ENCODE assay signal across 9 cellular contexts in the genomic region with DNA sequence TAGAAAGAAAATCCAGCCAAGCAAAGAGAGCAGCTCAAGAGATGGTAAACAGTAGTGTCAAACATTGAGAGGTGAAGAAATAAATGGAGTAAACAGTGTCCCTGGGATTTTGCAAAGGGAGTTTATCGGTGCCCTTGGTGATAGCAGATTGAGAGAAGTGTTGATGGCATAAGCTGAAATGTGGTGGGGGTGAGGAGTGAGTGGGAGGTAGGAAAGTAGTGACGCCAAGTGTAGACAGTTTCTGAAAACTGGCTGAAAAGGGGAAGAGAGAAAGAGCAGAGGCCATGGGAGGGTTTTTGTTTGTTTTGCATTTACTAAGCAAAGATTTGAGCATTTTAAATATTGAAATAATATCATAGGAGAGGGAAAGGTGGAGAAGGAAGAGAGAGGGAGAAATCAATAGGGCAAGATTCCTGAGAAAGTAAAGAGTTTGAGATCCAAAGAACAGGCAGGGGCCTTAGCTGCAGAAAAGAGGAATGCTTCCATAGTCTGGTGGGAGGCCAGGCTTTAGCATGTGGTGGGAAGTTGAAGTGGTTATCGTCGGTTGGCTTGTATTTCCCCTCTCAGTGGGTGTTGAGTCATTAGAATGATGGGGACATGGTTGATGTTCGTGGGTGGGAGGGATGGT. TPM values are rescaled to one million over a fixed set of nuclear protein-coding genes. Genes with fewer than 3 reads are reported as not detected.
DNase-seq lines count a peak whose midpoint lies in the region; ATAC-seq, FAIRE-seq and TF ChIP-seq lines count a peak whose summit lies in the region.
"Had no signal": no experiment of that assay in that cellular context is flagged by ENCODE, and none has a peak within 500 bp of the region (broad histone marks: within the 10 kb centered on the region; RNA-seq: fewer than 3 reads in every experiment).

No MANE protein-coding gene starts in this region.

- H3K27ac ChIP-seq in astrocyte (ENCODE audit: low read depth, low read length) (no peak overlapping the region), foreskin keratinocyte (no peak overlapping the region), stomach (no peak overlapping the region)

- H3K4me2 ChIP-seq in astrocyte (ENCODE audit: low read length), result no peak overlapping the region

- peak overlapping the region; percentile 55 for H3K27ac Mint-ChIP-seq in astrocyte (ENCODE audit: unreplicated experiment)
- H3K27ac Mint-ChIP-seq: activated CD4-positive, alpha-beta memory T cell treated with anti-CD3 and anti-CD28 coated beads, Interleukin-2, amount 10 ng/mL, durations not matched to agents 7 days and 5 days had no signal

- H3K4me1 Mint-ChIP-seq in astrocyte (ENCODE audit: low read depth, unreplicated experiment), result peaks cover 20% of the 10 kb centered on the region
- H3K4me1 Mint-ChIP-seq: activated CD4-positive, alpha-beta memory T cell treated with anti-CD3 and anti-CD28 coated beads, Interleukin-2, amount 10 ng/mL, durations not matched to agents 7 days and 5 days had no signal

- no peak overlapping the region for H3K4me3 Mint-ChIP-seq in astrocyte (ENCODE audit: unreplicated experiment)
- H3K4me3 Mint-ChIP-seq: activated CD4-positive, alpha-beta memory T cell treated with anti-CD3 and anti-CD28 coated beads, Interleukin-2, amount 10 ng/mL, durations not matched to agents 7 days and 5 days had no signal

- DNase-seq in astrocyte (ENCODE audit: low read depth) (peak; percentile 43), HK-2 (ENCODE audit: unreplicated experiment) (no peak), foreskin keratinocyte (no peak), stomach (no peak), amygdala (lab: John Stamatoyannopoulos, UW) (no peak)
- DNase-seq: activated CD4-positive, alpha-beta memory T cell treated with anti-CD3 and anti-CD28 coated beads, Interleukin-2, amount 10 ng/mL, durations not matched to agents 7 days and 5 days had no signal

- H3K27me3 ChIP-seq in astrocyte (ENCODE audit: insufficient read depth, low read length) (no peaks in the 10 kb centered on the region), foreskin keratinocyte (no peaks in the 10 kb centered on the region), stomach (no peaks in the 10 kb centered on the region)

- H3K9ac ChIP-seq in astrocyte (ENCODE audit: low read length), result no peak overlapping the region

- no peaks in the 10 kb centered on the region for H3K9me3 Mint-ChIP-seq in astrocyte (ENCODE audit: unreplicated experiment)

- peak; percentile 96 for ATAC-seq in GM18508 (IDR thresholded peaks at IDR 0.05; ENCODE audit: insufficient read depth, unreplicated experiment)
- peak; percentile 98 for ATAC-seq in GM21529 (IDR thresholded peaks at IDR 0.05; ENCODE audit: unreplicated experiment)
- peak; percentile 98 for ATAC-seq in HG03280 (IDR thresholded peaks at IDR 0.05; ENCODE audit: unreplicated experiment)
- no peak for ATAC-seq in foreskin keratinocyte

- no peaks in the 10 kb centered on the region for H3K79me2 ChIP-seq in astrocyte (ENCODE audit: insufficient read depth, low read length)

- no peak for FAIRE-seq in astrocyte (lab: Jason Lieb, UNC)

- no peak for TF ChIP-seq EP300 in stomach (IDR thresholded peaks at IDR 0.05)

- H3K36me3 Mint-ChIP-seq in astrocyte (ENCODE audit: low read depth, unreplicated experiment), result no peaks in the 10 kb centered on the region

- WGBS in stomach, 5 donors, result 47 to 55% (median 52%) methylated on average over 5 of the region's 5 CpGs

- intact Hi-C loops in stomach (cut with DNase I; ENCODE audit: low total_unique reads), result no loop called here

- no peaks in the 10 kb centered on the region for H4K20me1 ChIP-seq in astrocyte (ENCODE audit: insufficient read depth, low read length)

- no peaks in the 10 kb centered on the region for H3K27me3 Mint-ChIP-seq in astrocyte (ENCODE audit: low read depth, unreplicated experiment)
- H3K27me3 Mint-ChIP-seq: activated CD4-positive, alpha-beta memory T cell treated with anti-CD3 and anti-CD28 coated beads, Interleukin-2, amount 10 ng/mL, durations not matched to agents 7 days and 5 days had no signal

- H3K4me1 ChIP-seq in astrocyte (ENCODE audit: insufficient read depth, low read length) (no peaks in the 10 kb centered on the region), foreskin keratinocyte (no peaks in the 10 kb centered on the region), stomach (peaks cover 0 to 4% (median 0%) of the 10 kb centered on the region in 4 donors)

- TF ChIP-seq POLR2A in stomach (IDR thresholded peaks at IDR 0.05), result no peak

- no peaks in the 10 kb centered on the region for H3K36me3 ChIP-seq in astrocyte (ENCODE audit: insufficient read depth, low read length)
- no peaks in the 10 kb centered on the region for H3K36me3 ChIP-seq in stomach

- TF ChIP-seq CTCF in astrocyte (IDR thresholded peaks at IDR 0.05; ENCODE audit: insufficient read depth, low read depth, low read length), result no peak
- no peak for TF ChIP-seq CTCF in foreskin keratinocyte (conservative IDR thresholded peaks at IDR 0.05)
- TF ChIP-seq CTCF in stomach (IDR thresholded peaks at IDR 0.05), result no peak

- no peak overlapping the region for H3K4me3 ChIP-seq in astrocyte (ENCODE audit: insufficient read depth, low read depth, low read length)
- no peak overlapping the region for H3K4me3 ChIP-seq in stomach

- H3K9me3 ChIP-seq in astrocyte (ENCODE audit: insufficient read depth, low read depth, low read length) (no peaks in the 10 kb centered on the region), stomach (no peaks in the 10 kb centered on the region)

- no peak overlapping the region for H2AFZ ChIP-seq in astrocyte (ENCODE audit: low read depth, low read length)

RNA-seq across cellular contexts. Expression of a gene that starts 26.9 kb away (rescaled TPM):
- 44.2 and 45.3 TPM in 2 replicates for total RNA-seq in astrocyte
- total RNA-seq in foreskin keratinocyte, result 32.8 and 40.4 TPM in 2 replicates
- 4.5 and 4.9 TPM in 2 replicates for polyA plus RNA-seq in foreskin keratinocyte
- 10 to 100 TPM in 4 of 5 donors, 1 to 10 TPM in 1; 9.9 to 47.5 (median 23.1) TPM for total RNA-seq in stomach
- 1 to 10 TPM; 1.2 to 2.9 (median 2.0) TPM for polyA plus RNA-seq in stomach
- total RNA-seq: activated CD4-positive, alpha-beta memory T cell treated with anti-CD3 and anti-CD28 coated beads, Interleukin-2, amount 10 ng/mL, durations not matched to agents 7 days and 5 days had no signal
